Comparison of ENCODE assay signal across 8 cellular contexts in genomic region chr13:39765801-39766463, GRCh38.
DNase-seq lines count a peak whose midpoint lies in the region; ATAC-seq and TF ChIP-seq lines count a peak whose summit lies in the region.

No MANE protein-coding gene starts in this region.

- WGBS in suprapubic skin = 20% methylated on average over 2 of the region's 2 CpGs

- DNase-seq in H7 (peak; percentile 38), NCI-H345 treated with DMSO at 0.1 percent for 48 hours (lab: John Stamatoyannopoulos, UW; ENCODE audit: unreplicated experiment) (peak; percentile 49), astrocyte of the spinal cord (ENCODE audit: low read depth, low spot score) (peak; percentile 56), left colon (peak; percentile 66), suprapubic skin (ENCODE audit: low spot score in 2 of 2) (no peak)
- DNase-seq in activated CD4-positive, CD25-positive, alpha-beta regulatory T cell (lab: John Stamatoyannopoulos, UW) = no peak

- TF ChIP-seq CTCF in astrocyte of the spinal cord (IDR thresholded peaks at IDR 0.05; ENCODE audit: low read depth, low read length) (peak; percentile 38), suprapubic skin (IDR thresholded peaks at IDR 0.05) (peak; percentile 13 to 21)

- H3K4me3 ChIP-seq in H7 (ENCODE audit: insufficient read depth, low read depth, low read length) (no peak overlapping the region), astrocyte of the spinal cord (ENCODE audit: low read depth, low read length) (no peak overlapping the region), suprapubic skin (no peak overlapping the region)

- TF ChIP-seq EP300 in suprapubic skin (IDR thresholded peaks at IDR 0.05) = no peak

- peak overlapping the region; percentile 12 for H3K27ac ChIP-seq in suprapubic skin

- H3K27me3 ChIP-seq in H7 (ENCODE audit: control insufficient read depth, insufficient read depth, low read length) = no peaks in the 10 kb centered on the region; the same call in 1 of the 2 replicates
- H3K27me3 ChIP-seq in suprapubic skin = no peaks in the 10 kb centered on the region

- H3K36me3 ChIP-seq in H7 (replicated peaks; ENCODE audit: control insufficient read depth, insufficient read depth, low read length) = no peaks in the 10 kb centered on the region
- no peaks in the 10 kb centered on the region for H3K36me3 ChIP-seq in suprapubic skin

- no peaks in the 10 kb centered on the region for H3K9me3 ChIP-seq in suprapubic skin

- peaks cover 29% of the 10 kb centered on the region for H3K4me1 ChIP-seq in suprapubic skin

- ATAC-seq in left colon (peak; percentile 92), HG02870 (IDR thresholded peaks at IDR 0.05; ENCODE audit: unreplicated experiment) (no peak), GM21786 (IDR thresholded peaks at IDR 0.05; ENCODE audit: unreplicated experiment) (no peak)

- TF ChIP-seq POLR2A in suprapubic skin (IDR thresholded peaks at IDR 0.05) = no peak

- in situ Hi-C loops in astrocyte of the spinal cord (cut with HindIII; ENCODE audit: low sequenced_read_pairs) = no loop called here

- intact Hi-C loops in left colon (cut with DNase I, micrococcal nuclease) = no loop called here

Comparison
In these comparisons a context has a peak if more than half of its experiments do, and no peak if none do; other contexts are left out.
1. DNase-seq: peak in H7 (single experiment), NCI-H345 treated with DMSO at 0.1 percent for 48 hours (single experiment), astrocyte of the spinal cord (single experiment) and left colon (2 of 2); none in suprapubic skin (0 of 2) and activated CD4-positive, CD25-positive, alpha-beta regulatory T cell (0 of 4).